Comparison of ENCODE assay signal across 22 cellular contexts in the genomic region with DNA sequence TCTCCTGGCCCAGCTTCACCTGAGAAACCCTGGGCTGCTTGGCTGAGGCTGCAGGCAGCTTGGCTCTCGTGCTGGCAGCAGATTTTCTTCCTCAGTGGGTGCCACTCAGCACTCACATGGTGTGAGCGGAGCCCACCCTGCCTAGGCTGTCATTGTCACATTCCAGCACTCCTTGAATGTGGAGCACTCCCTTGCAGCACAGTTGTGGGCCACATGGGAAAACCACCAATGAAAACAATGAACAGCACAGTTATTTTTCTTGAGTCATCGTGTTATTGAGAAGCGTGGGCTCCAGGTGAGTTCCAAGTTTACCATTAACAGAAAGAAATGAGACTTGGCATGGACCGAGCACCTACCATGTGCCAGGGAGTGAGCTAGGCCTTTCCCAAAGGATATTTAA. TPM values are rescaled to one million over a fixed set of nuclear protein-coding genes. Genes with fewer than 3 reads are reported as not detected.
"Had no signal": no experiment of that assay in that cellular context is flagged by ENCODE, and none has a peak within 500 bp of the region (broad histone marks: within the 10 kb centered on the region; RNA-seq: fewer than 3 reads in every experiment).

No MANE protein-coding gene starts in this region.

- H3K9ac ChIP-seq: neural progenitor cell had no signal

- H3K4me3 Mint-ChIP-seq: activated naive CD4-positive, alpha-beta T cell treated with anti-CD3 and anti-CD28 coated beads, Interleukin-2, amount 50 U/mL, for 24 hours; memory B cell; neural progenitor cell had no signal

- FAIRE-seq: colon, keratinocyte had no signal

- H3K36me3 ChIP-seq: ascending aorta, cardiac muscle cell, neural progenitor cell, right lobe of liver, stomach, vagina had no signal

- H3K27ac ChIP-seq: ascending aorta, cardiac muscle cell, dorsolateral prefrontal cortex, epithelial cell of prostate, neural progenitor cell, right lobe of liver, stomach, vagina had no signal

- H3K4me3 ChIP-seq: ascending aorta, cardiac muscle cell, dorsolateral prefrontal cortex, neural progenitor cell, right lobe of liver, smooth muscle cell, stomach, vagina had no signal

- H3K36me3 Mint-ChIP-seq: activated naive CD4-positive, alpha-beta T cell treated with anti-CD3 and anti-CD28 coated beads, Interleukin-2, amount 50 U/mL, for 24 hours; memory B cell; neural progenitor cell had no signal

- H3K9me3 Mint-ChIP-seq: activated naive CD4-positive, alpha-beta T cell treated with anti-CD3 and anti-CD28 coated beads, Interleukin-2, amount 50 U/mL, for 24 hours; memory B cell had no signal

- H3K4me1 Mint-ChIP-seq: activated naive CD4-positive, alpha-beta T cell treated with anti-CD3 and anti-CD28 coated beads, Interleukin-2, amount 50 U/mL, for 24 hours; neural progenitor cell had no signal

- H3K27ac Mint-ChIP-seq: activated naive CD4-positive, alpha-beta T cell treated with anti-CD3 and anti-CD28 coated beads, Interleukin-2, amount 50 U/mL, for 24 hours; memory B cell; neural progenitor cell had no signal

- DNase-seq: activated CD4-positive, alpha-beta T cell treated with anti-CD3 and anti-CD28 coated beads, Interleukin-2, amount 50 U/mL, for 48 hours; activated gamma-delta T cell; dorsolateral prefrontal cortex; foreskin melanocyte; head of caudate nucleus; left ventricle myocardium superior; right lobe of liver; stimulated activated CD4-positive, alpha-beta T cell treated with anti-CD3 and anti-CD28 coated beads, Interleukin-4, amount 100 ng/mL, for 1 hour; stomach; trophoblast cell had no signal

- H3K9me3 ChIP-seq: ascending aorta, right lobe of liver, stomach, vagina had no signal

- H3K4me1 ChIP-seq: neural progenitor cell, right lobe of liver, stomach, vagina had no signal

- ATAC-seq: left ventricle myocardium superior, right lobe of liver had no signal

RNA-seq across cellular contexts. Expression of a gene that starts 27.2 kb away (rescaled TPM):
- total RNA-seq: ascending aorta; left ventricle myocardium superior; pulmonary artery endothelial cell; right lobe of liver; T-helper 2 cell treated with Interferon-gamma antibody and Interleukin-4, amounts not matched to agents 100 ng/mL and 5 ng/mL, for 36 hours; vagina had no signal
- polyA plus RNA-seq: cardiac muscle cell, keratinocyte had no signal
